In the genomic region with DNA sequence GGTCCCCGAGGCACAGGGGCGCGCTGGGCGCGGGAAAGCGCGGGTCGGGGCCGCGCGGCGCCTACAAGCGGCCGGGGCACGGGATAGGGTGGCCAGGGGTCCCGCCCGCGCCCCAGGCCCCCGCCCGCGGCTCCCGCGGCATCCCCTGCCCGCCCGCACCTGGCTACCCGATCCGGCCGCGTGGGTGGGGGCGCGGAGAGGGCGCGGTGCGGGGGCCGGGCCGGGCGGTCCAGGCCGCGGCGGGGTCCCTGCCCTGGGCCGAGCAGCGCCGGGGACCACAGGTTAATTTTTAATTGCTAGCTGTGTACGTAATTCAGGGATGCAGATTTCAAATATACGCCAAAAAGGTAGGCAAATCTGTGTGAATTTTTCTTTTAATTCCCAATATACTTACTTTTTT, we compare ENCODE assay signal across 1 cellular context.
TF ChIP-seq lines count a peak whose summit lies in the region.

No MANE protein-coding gene starts in this region.

TF ChIP-seq in WTC11, 78 proteins besides CTCF, POLR2A, EP300 and RAD21 (continued from another document):
- TF ChIP-seq, protein P1, sequence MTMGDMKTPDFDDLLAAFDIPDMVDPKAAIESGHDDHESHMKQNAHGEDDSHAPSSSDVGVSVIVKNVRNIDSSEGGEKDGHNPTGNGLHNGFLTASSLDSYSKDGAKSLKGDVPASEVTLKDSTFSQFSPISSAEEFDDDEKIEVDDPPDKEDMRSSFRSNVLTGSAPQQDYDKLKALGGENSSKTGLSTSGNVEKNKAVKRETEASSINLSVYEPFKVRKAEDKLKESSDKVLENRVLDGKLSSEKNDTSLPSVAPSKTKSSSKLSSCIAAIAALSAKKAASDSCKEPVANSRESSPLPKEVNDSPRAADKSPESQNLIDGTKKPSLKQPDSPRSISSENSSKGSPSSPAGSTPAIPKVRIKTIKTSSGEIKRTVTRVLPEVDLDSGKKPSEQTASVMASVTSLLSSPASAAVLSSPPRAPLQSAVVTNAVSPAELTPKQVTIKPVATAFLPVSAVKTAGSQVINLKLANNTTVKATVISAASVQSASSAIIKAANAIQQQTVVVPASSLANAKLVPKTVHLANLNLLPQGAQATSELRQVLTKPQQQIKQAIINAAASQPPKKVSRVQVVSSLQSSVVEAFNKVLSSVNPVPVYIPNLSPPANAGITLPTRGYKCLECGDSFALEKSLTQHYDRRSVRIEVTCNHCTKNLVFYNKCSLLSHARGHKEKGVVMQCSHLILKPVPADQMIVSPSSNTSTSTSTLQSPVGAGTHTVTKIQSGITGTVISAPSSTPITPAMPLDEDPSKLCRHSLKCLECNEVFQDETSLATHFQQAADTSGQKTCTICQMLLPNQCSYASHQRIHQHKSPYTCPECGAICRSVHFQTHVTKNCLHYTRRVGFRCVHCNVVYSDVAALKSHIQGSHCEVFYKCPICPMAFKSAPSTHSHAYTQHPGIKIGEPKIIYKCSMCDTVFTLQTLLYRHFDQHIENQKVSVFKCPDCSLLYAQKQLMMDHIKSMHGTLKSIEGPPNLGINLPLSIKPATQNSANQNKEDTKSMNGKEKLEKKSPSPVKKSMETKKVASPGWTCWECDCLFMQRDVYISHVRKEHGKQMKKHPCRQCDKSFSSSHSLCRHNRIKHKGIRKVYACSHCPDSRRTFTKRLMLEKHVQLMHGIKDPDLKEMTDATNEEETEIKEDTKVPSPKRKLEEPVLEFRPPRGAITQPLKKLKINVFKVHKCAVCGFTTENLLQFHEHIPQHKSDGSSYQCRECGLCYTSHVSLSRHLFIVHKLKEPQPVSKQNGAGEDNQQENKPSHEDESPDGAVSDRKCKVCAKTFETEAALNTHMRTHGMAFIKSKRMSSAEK (CRISPR knock-in tag; IDR thresholded peaks at IDR 0.05; ENCODE audit: borderline replicate concordance), result no peak
- TF ChIP-seq IRF2 (CRISPR knock-in tag; IDR thresholded peaks at IDR 0.05; ENCODE audit: borderline replicate concordance, low read depth) (no peak), FOXP1 (CRISPR knock-in tag; IDR thresholded peaks at IDR 0.05; ENCODE audit: borderline replicate concordance) (no peak), ZNF138 (CRISPR knock-in tag; conservative IDR thresholded peaks at IDR 0.05) (no peak), SMAD3 (CRISPR knock-in tag; IDR thresholded peaks at IDR 0.05; ENCODE audit: borderline replicate concordance) (no peak), ZNF423 (CRISPR knock-in tag; IDR thresholded peaks at IDR 0.05) (no peak), ZBTB21 (CRISPR knock-in tag; IDR thresholded peaks at IDR 0.05; ENCODE audit: borderline replicate concordance) (no peak), JAZF1 (CRISPR knock-in tag; IDR thresholded peaks at IDR 0.05) (no peak)
- TF ChIP-seq, protein P2, sequence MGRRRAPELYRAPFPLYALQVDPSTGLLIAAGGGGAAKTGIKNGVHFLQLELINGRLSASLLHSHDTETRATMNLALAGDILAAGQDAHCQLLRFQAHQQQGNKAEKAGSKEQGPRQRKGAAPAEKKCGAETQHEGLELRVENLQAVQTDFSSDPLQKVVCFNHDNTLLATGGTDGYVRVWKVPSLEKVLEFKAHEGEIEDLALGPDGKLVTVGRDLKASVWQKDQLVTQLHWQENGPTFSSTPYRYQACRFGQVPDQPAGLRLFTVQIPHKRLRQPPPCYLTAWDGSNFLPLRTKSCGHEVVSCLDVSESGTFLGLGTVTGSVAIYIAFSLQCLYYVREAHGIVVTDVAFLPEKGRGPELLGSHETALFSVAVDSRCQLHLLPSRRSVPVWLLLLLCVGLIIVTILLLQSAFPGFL (CRISPR knock-in tag; IDR thresholded peaks at IDR 0.05; ENCODE audit: borderline replicate concordance), result no peak
- TF ChIP-seq, protein P3, sequence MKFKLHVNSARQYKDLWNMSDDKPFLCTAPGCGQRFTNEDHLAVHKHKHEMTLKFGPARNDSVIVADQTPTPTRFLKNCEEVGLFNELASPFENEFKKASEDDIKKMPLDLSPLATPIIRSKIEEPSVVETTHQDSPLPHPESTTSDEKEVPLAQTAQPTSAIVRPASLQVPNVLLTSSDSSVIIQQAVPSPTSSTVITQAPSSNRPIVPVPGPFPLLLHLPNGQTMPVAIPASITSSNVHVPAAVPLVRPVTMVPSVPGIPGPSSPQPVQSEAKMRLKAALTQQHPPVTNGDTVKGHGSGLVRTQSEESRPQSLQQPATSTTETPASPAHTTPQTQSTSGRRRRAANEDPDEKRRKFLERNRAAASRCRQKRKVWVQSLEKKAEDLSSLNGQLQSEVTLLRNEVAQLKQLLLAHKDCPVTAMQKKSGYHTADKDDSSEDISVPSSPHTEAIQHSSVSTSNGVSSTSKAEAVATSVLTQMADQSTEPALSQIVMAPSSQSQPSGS (CRISPR knock-in tag; IDR thresholded peaks at IDR 0.05; ENCODE audit: borderline replicate concordance, low read depth), result no peak
